Comparison of ENCODE assay signal across 1 cellular context in the genomic region with DNA sequence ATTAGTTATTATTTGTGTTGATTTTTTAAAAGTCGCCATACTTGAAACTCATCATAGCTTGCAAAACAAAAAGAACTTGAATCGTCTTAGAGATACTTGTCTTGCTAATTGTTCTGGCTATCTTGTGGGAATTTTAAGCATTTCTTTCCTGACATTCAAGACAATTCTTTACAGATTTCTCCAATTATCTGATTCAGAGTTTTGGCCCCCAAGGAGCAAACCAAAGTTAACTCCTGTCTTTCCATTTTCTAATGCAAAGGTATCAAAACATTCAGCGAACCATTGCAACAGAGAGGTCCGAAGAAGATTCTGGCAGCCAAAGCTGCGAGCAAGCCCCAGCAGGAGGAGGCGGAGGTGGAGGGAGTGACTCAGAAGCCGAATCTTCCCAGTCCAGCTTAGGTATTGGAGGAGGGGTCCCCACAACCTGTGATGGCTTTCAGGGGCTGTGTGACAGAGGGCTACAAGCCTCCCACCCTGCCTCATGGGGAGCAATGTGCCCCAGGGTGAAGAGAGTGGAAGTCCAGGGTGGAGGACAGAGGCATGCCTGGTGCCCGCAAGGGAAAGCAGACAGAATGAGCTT.
TF ChIP-seq lines count a peak whose summit lies in the region.

No MANE protein-coding gene starts in this region.

TF ChIP-seq in WTC11, 78 proteins besides CTCF, POLR2A, EP300 and RAD21:
- no peak for TF ChIP-seq ZNF671 (CRISPR knock-in tag; IDR thresholded peaks at IDR 0.05)
- TF ChIP-seq, protein P1, sequence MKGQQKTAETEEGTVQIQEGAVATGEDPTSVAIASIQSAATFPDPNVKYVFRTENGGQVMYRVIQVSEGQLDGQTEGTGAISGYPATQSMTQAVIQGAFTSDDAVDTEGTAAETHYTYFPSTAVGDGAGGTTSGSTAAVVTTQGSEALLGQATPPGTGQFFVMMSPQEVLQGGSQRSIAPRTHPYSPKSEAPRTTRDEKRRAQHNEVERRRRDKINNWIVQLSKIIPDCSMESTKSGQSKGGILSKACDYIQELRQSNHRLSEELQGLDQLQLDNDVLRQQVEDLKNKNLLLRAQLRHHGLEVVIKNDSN (CRISPR knock-in tag; IDR thresholded peaks at IDR 0.05): no peak
- no peak for TF ChIP-seq ZNF263 (CRISPR knock-in tag; IDR thresholded peaks at IDR 0.05; ENCODE audit: low read depth)
- no peak for TF ChIP-seq PREB (CRISPR knock-in tag; IDR thresholded peaks at IDR 0.05; ENCODE audit: borderline replicate concordance)
- TF ChIP-seq PRRX2 (CRISPR knock-in tag; IDR thresholded peaks at IDR 0.05): no peak
- TF ChIP-seq TEAD1 (CRISPR knock-in tag; IDR thresholded peaks at IDR 0.05): no peak
- TF ChIP-seq, protein P2, sequence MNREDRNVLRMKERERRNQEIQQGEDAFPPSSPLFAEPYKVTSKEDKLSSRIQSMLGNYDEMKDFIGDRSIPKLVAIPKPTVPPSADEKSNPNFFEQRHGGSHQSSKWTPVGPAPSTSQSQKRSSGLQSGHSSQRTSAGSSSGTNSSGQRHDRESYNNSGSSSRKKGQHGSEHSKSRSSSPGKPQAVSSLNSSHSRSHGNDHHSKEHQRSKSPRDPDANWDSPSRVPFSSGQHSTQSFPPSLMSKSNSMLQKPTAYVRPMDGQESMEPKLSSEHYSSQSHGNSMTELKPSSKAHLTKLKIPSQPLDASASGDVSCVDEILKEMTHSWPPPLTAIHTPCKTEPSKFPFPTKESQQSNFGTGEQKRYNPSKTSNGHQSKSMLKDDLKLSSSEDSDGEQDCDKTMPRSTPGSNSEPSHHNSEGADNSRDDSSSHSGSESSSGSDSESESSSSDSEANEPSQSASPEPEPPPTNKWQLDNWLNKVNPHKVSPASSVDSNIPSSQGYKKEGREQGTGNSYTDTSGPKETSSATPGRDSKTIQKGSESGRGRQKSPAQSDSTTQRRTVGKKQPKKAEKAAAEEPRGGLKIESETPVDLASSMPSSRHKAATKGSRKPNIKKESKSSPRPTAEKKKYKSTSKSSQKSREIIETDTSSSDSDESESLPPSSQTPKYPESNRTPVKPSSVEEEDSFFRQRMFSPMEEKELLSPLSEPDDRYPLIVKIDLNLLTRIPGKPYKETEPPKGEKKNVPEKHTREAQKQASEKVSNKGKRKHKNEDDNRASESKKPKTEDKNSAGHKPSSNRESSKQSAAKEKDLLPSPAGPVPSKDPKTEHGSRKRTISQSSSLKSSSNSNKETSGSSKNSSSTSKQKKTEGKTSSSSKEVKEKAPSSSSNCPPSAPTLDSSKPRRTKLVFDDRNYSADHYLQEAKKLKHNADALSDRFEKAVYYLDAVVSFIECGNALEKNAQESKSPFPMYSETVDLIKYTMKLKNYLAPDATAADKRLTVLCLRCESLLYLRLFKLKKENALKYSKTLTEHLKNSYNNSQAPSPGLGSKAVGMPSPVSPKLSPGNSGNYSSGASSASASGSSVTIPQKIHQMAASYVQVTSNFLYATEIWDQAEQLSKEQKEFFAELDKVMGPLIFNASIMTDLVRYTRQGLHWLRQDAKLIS (CRISPR knock-in tag; IDR thresholded peaks at IDR 0.05; ENCODE audit: borderline replicate concordance): no peak
- TF ChIP-seq E2F1 (CRISPR knock-in tag; IDR thresholded peaks at IDR 0.05): no peak
- no peak for TF ChIP-seq SOX15 (CRISPR knock-in tag; IDR thresholded peaks at IDR 0.05)
